In the genomic region with DNA sequence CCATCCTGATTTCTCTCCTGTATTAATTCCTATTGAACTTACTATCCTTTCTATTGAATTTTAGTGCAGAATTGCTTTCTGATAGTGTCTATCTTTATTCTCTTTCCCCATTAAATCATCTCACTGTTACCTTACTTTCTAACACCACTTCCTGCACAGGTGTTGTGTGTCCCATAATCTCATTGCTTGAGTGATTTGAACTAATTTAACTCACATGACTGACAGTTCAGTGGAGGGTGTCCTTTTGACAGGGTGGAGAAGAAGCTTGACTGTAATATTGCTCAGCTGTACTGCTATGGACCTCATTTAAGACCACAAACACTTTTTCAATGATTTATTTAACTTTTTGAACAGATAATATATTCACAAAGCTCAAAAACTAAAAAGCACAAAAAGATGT, we compare ENCODE assay signal across 19 cellular contexts.
"Had no signal": no experiment of that assay in that cellular context is flagged by ENCODE, and none has a peak within 500 bp of the region (broad histone marks: within the 10 kb centered on the region; RNA-seq: fewer than 3 reads in every experiment).

No MANE protein-coding gene starts in this region.

- H3K36me3 ChIP-seq: colonic mucosa, esophagus muscularis mucosa, pancreas, thoracic aorta, vagina had no signal

- H3K4me1 ChIP-seq: colonic mucosa, esophagus muscularis mucosa, vagina had no signal

- DNase-seq: activated CD4-positive, alpha-beta memory T cell treated with anti-CD3 and anti-CD28 coated beads, Interleukin-2, amount 10 ng/mL, durations not matched to agents 7 days and 5 days; activated CD4-positive, alpha-beta T cell treated with anti-CD3 and anti-CD28 coated beads for 48 hours; activated effector memory CD4-positive, alpha-beta T cell treated with Interleukin-2 at 50 U/mL for 16 hours; activated naive CD4-positive, alpha-beta T cell treated with anti-CD3 and anti-CD28 coated beads, Interleukin-2, amount 10 ng/mL, durations not matched to agents 7 days and 5 days; activated T-cell treated with anti-CD3 and anti-CD28 coated beads, Interleukin-2, amount 50 U/mL, for 72 hours; amygdala; colonic mucosa; dorsolateral prefrontal cortex; effector memory CD8-positive, alpha-beta T cell; hippocampal formation; left cardiac atrium; nephron progenitor cell; pancreas; right cardiac atrium; stimulated activated CD4-positive, alpha-beta T cell treated with anti-CD3 and anti-CD28 coated beads, Interleukin-4, amount 100 ng/mL, for 24 hours; stimulated activated naive CD4-positive, alpha-beta T cell treated with Interleukin-2 at 50 U/mL for 16 hours had no signal

- H3K9me3 ChIP-seq: colonic mucosa, esophagus muscularis mucosa, pancreas, thoracic aorta, vagina had no signal

- ATAC-seq: activated T-cell treated with anti-CD3 and anti-CD28 coated beads, Interleukin-2, amount 50 U/mL, for 72 hours; effector memory CD8-positive, alpha-beta T cell; left cardiac atrium; pancreas; right cardiac atrium had no signal

- H3K4me3 ChIP-seq: colonic mucosa, dorsolateral prefrontal cortex, esophagus muscularis mucosa, pancreas, thoracic aorta, vagina had no signal
